ENCODE assay signal across 15 cellular contexts in genomic region chr13:24071423-24072075, GRCh38.
DNase-seq lines count a peak whose midpoint lies in the region; ATAC-seq and TF ChIP-seq lines count a peak whose summit lies in the region.
"Had no signal": no experiment of that assay in that cellular context is flagged by ENCODE, and none has a peak within 500 bp of the region (broad histone marks: within the 10 kb centered on the region; RNA-seq: fewer than 3 reads in every experiment).

No MANE protein-coding gene starts in this region.

- peaks cover 6% of the 10 kb centered on the region for H3K27me3 ChIP-seq in left ventricle myocardium inferior (ENCODE audit: low read depth)
- H3K27me3 ChIP-seq in right atrium auricular region = no peaks in the 10 kb centered on the region
- H3K27me3 ChIP-seq in lower lobe of right lung (ENCODE audit: low read depth) = no peaks in the 10 kb centered on the region
- no peaks in the 10 kb centered on the region for H3K27me3 ChIP-seq in uterus

- H3K9me3 ChIP-seq in left ventricle myocardium inferior (replicated peaks) (no peaks in the 10 kb centered on the region), right atrium auricular region (no peaks in the 10 kb centered on the region), lower lobe of right lung (no peaks in the 10 kb centered on the region), uterus (no peaks in the 10 kb centered on the region)
- H3K9me3 ChIP-seq: A549 had no signal

- intact Hi-C loops in left ventricle myocardium inferior (cut with micrococcal nuclease) (no loop called here), lower lobe of right lung (cut with DNase I) (no loop called here), uterus (cut with DNase I; ENCODE audit: low total_unique reads) (no loop called here)

- ATAC-seq in lower lobe of right lung (peak; percentile 41 to 47), HG02885 (IDR thresholded peaks at IDR 0.05; ENCODE audit: poor library complexity, unreplicated experiment) (no peak)
- ATAC-seq: A549 had no signal

- H3K36me3 ChIP-seq in left ventricle myocardium inferior = no peaks in the 10 kb centered on the region
- H3K36me3 ChIP-seq in right atrium auricular region = no peaks in the 10 kb centered on the region
- H3K36me3 ChIP-seq in lower lobe of right lung = no peaks in the 10 kb centered on the region
- no peaks in the 10 kb centered on the region for H3K36me3 ChIP-seq in uterus

- no peak for TF ChIP-seq POLR2A in uterus (IDR thresholded peaks at IDR 0.05)

- no peak for DNase-seq in left ventricle myocardium inferior
- DNase-seq in right atrium auricular region (ENCODE audit: low spot score) = no peak
- DNase-seq in dermis blood vessel endothelial cell = peak; percentile 60
- DNase-seq in lower lobe of right lung = no peak
- DNase-seq in uterus = peak in 1 of 2 donors; percentile 45
- no peak for DNase-seq in activated CD4-positive, alpha-beta T cell treated with anti-CD3 and anti-CD28 coated beads, Interleukin-2, amount 50 U/mL, for 4 hours
- no peak for DNase-seq in MV-4-11 (lab: John Stamatoyannopoulos, UW)
- DNase-seq: activated B cell treated with CpG ODN at 0.5 μM for 24 hours, kidney, NCI-H2081, NCI-H526, substantia nigra, SW 1271 had no signal

- H3K4me1 ChIP-seq in left ventricle myocardium inferior (peaks cover 39% of the 10 kb centered on the region), right atrium auricular region (peaks cover 0 to 8% of the 10 kb centered on the region in 2 donors), lower lobe of right lung (peaks cover 23% of the 10 kb centered on the region), uterus (no peaks in the 10 kb centered on the region)

- peak overlapping the region; percentile 78 for H3K27ac ChIP-seq in left ventricle myocardium inferior (replicated peaks)
- H3K27ac ChIP-seq in right atrium auricular region = peak overlapping the region in 1 of 2 donors; percentile 54
- peak overlapping the region; percentile 61 for H3K27ac ChIP-seq in lower lobe of right lung
- peak overlapping the region; percentile 65 to 77 for H3K27ac ChIP-seq in uterus
- H3K27ac ChIP-seq: A549 had no signal

- no peak overlapping the region for H3K4me3 ChIP-seq in left ventricle myocardium inferior
- no peak overlapping the region for H3K4me3 ChIP-seq in right atrium auricular region
- H3K4me3 ChIP-seq in lower lobe of right lung = no peak overlapping the region
- H3K4me3 ChIP-seq in uterus = no peak overlapping the region
- H3K4me3 ChIP-seq: A549 had no signal

- TF ChIP-seq CTCF in left ventricle myocardium inferior (IDR thresholded peaks at IDR 0.05; ENCODE audit: borderline replicate concordance) (no peak), right atrium auricular region (IDR thresholded peaks at IDR 0.05) (no peak), lower lobe of right lung (IDR thresholded peaks at IDR 0.05) (no peak), uterus (IDR thresholded peaks at IDR 0.05) (no peak)
